Comparison of ENCODE assay signal across 8 cellular contexts in genomic region chr19:17076539-17076919, GRCh38. TPM values are rescaled to one million over a fixed set of nuclear protein-coding genes. Genes with fewer than 3 reads are reported as not detected.
DNase-seq lines count a peak whose midpoint lies in the region; ATAC-seq and TF ChIP-seq lines count a peak whose summit lies in the region.

No MANE protein-coding gene starts in this region.

- H3K4ac ChIP-seq in IMR-90 (ENCODE audit: low read depth, low read length), result peak overlapping the region; percentile 92

- H3K36me3 ChIP-seq in IMR-90 (ENCODE audit: control insufficient read depth, insufficient read depth, low read length) (no peaks in the 10 kb centered on the region; the same call in 1 of the 2 replicates), iPS-20b (ENCODE audit: insufficient read depth, low read depth, low read length) (peaks cover 19% of the 10 kb centered on the region)

- peak overlapping the region; percentile 97 for H3K4me2 ChIP-seq in IMR-90 (ENCODE audit: low read depth, low read length)

- POLR2A ChIA-PET in IMR-90 (lab: Charles Lee; ENCODE audit: unreplicated experiment), result interaction anchor here (0.6 kb wide), 1 partner anchor 130 kb away, joined by 3 read pairs; no protein-coding TSS in a partner anchor

- H3K36me3 Mint-ChIP-seq in activated naive CD8-positive, alpha-beta T cell, result no peaks in the 10 kb centered on the region

- intact Hi-C loops in IMR-90 (cut with micrococcal nuclease), result no loop called here

- H3K9me3 Mint-ChIP-seq in activated naive CD8-positive, alpha-beta T cell (ENCODE audit: low read depth), result no peaks in the 10 kb centered on the region

- WGBS in IMR-90 (ENCODE audit: extremely low coverage in 2 of 2, insufficient read length in 1 of 2), 2 experiments, result 12% methylated on average over 3 of the region's 11 CpGs; no CpG with 5 or more reads in 1 of the 2 experiments

- peak overlapping the region in 1 of 2 experiments; percentile 80; a peak in 1 of 4 replicates for H4K8ac ChIP-seq in IMR-90 (ENCODE audit: low read depth in 2 of 2, low read length in 2 of 2)

- TF ChIP-seq CTCF in C4-2B (conservative IDR thresholded peaks at IDR 0.05), result no peak
- no peak for TF ChIP-seq CTCF in IMR-90 (conservative IDR thresholded peaks at IDR 0.05; ENCODE audit: low read depth, low read length)

- H4K20me1 ChIP-seq in IMR-90 (ENCODE audit: insufficient read depth, low read length), result peaks cover 34% of the 10 kb centered on the region

- no TSS peak for BruUV-seq in IMR-90 (replicated peaks; lab: Mats Ljungman, UMichigan)

- H3K18ac ChIP-seq in IMR-90 (ENCODE audit: low read depth, low read length), result peak overlapping the region; percentile 28

- CTCF ChIA-PET in IMR-90 (lab: Yijun Ruan, JAX), result interaction anchor here (1.0 kb wide), 2 partner anchors 10 kb away, joined by 3 read pairs; no protein-coding TSS in a partner anchor

- H4K5ac ChIP-seq in IMR-90 (ENCODE audit: low read depth, low read length), result 0 out of 2 replicates have a peak overlapping the region, but pooled peaks have one; percentile 10

- peak overlapping the region; percentile 85 for H3K27ac ChIP-seq in C4-2B
- H3K27ac ChIP-seq in IMR-90 (ENCODE audit: insufficient read depth, low read length), result peak overlapping the region; percentile 94
- no peak overlapping the region for H3K27ac ChIP-seq in iPS-20b (ENCODE audit: low read length)

- H3K27me3 Mint-ChIP-seq in activated naive CD8-positive, alpha-beta T cell, result no peaks in the 10 kb centered on the region

- H2BK120ac ChIP-seq in IMR-90 (ENCODE audit: low read depth, low read length), result peak overlapping the region; percentile 7; the same call in 1 of the 2 replicates

- no peak overlapping the region for H2BK20ac ChIP-seq in IMR-90 (ENCODE audit: low read depth, low read length)

- TF ChIP-seq POLR2A in IMR-90 (IDR thresholded peaks at IDR 0.05; ENCODE audit: low read depth, low read length), result no peak

- peak overlapping the region; percentile 59 for H4K91ac ChIP-seq in IMR-90 (ENCODE audit: insufficient read depth, low read depth, low read length)

- H2AK9ac ChIP-seq in IMR-90 (replicated peaks; ENCODE audit: low read depth, low read length, poor library complexity), result peak overlapping the region; percentile 100

- H2AK5ac ChIP-seq in IMR-90 (ENCODE audit: low read depth, low read length), result peak overlapping the region; percentile 98

- H3K27me3 ChIP-seq in IMR-90 (ENCODE audit: control insufficient read depth, insufficient read depth, low read length) (no peaks in the 10 kb centered on the region), iPS-20b (ENCODE audit: insufficient read depth, low read length) (no peaks in the 10 kb centered on the region)

- no peak for TF ChIP-seq RAD21 in IMR-90 (IDR thresholded peaks at IDR 0.05; ENCODE audit: low read length)

- peak overlapping the region; percentile 95 for H3K23ac ChIP-seq in IMR-90 (ENCODE audit: low read depth, low read length)

- peaks cover 20 to 48% of the 10 kb centered on the region in 2 experiments; a peak in 3 of 4 replicates for H3K79me1 ChIP-seq in IMR-90 (ENCODE audit: low read depth in 1 of 2, low read length in 2 of 2)

- H3K9me3 ChIP-seq in IMR-90 (ENCODE audit: control insufficient read depth, insufficient read depth, low read length) (no peaks in the 10 kb centered on the region), iPS-20b (ENCODE audit: insufficient read depth, low read depth, low read length) (no peaks in the 10 kb centered on the region)

- H3K4me1 Mint-ChIP-seq in activated naive CD8-positive, alpha-beta T cell (ENCODE audit: low read depth), result peaks cover 59% of the 10 kb centered on the region

- peak overlapping the region; percentile 72 for H3K14ac ChIP-seq in IMR-90 (replicated peaks; ENCODE audit: low read depth, low read length)

- ATAC-seq in IMR-90 (ENCODE audit: low read depth), result no peak
- no peak for ATAC-seq in stimulated activated naive CD8-positive, alpha-beta T cell treated with anti-CD3 and anti-CD28 coated beads, Interleukin-15, Interleukin-2, amounts not matched to agents 100 U/mL and 50 U/mL, for 24 hours

- DNase-seq in IMR-90, result no peak
- DNase-seq in stimulated activated naive CD8-positive, alpha-beta T cell treated with anti-CD3 and anti-CD28 coated beads, Interleukin-15, Interleukin-2, amounts not matched to agents 100 U/mL and 50 U/mL, for 24 hours, result peak; percentile 38
- DNase-seq in SKM-1 treated with dmso at 0.1 percent for 144 hours (lab: John Stamatoyannopoulos, UW; ENCODE audit: unreplicated experiment), result no peak
- no peak for DNase-seq in KBM-7
- DNase-seq in DMS79 treated with DMSO at 0.1 percent for 48 hours (lab: John Stamatoyannopoulos, UW), result no peak

- peak overlapping the region; percentile 96 for H3K4me3 Mint-ChIP-seq in activated naive CD8-positive, alpha-beta T cell

- H3K4me3 ChIP-seq in IMR-90 (ENCODE audit: insufficient read depth, low read depth, low read length), result peak overlapping the region; percentile 84
- H3K4me3 ChIP-seq in iPS-20b (ENCODE audit: low read length), result peak overlapping the region; percentile 90

- dilution Hi-C loops in IMR-90 (cut with HindIII; ENCODE audit: low sequenced_read_pairs, unreplicated experiment), result no loop called here

- H2BK5ac ChIP-seq in IMR-90 (ENCODE audit: low read depth, low read length, poor library complexity, severe bottlenecking), result peak overlapping the region; percentile 90

- peaks cover 24% of the 10 kb centered on the region for H3K4me1 ChIP-seq in IMR-90 (ENCODE audit: control insufficient read depth, insufficient read depth, low read length)
- H3K4me1 ChIP-seq in iPS-20b (ENCODE audit: insufficient read depth, low read length), result peaks cover 6% of the 10 kb centered on the region; the same call in 1 of the 2 replicates

- no peak overlapping the region for H2BK15ac ChIP-seq in IMR-90 (ENCODE audit: low read depth, low read length)

- H2AFZ ChIP-seq in IMR-90 (replicated peaks; ENCODE audit: low read length, poor library complexity), result peak overlapping the region; percentile 64

- peaks cover 7% of the 10 kb centered on the region for H3K9me1 ChIP-seq in IMR-90 (ENCODE audit: insufficient read depth, low read length)

- in situ Hi-C loops in IMR-90 (cut with MboI; ENCODE audit: low sequenced_read_pairs), result no loop called here
- in situ Hi-C loops in KBM-7 (cut with MboI; ENCODE audit: low pct_unique_long_range_greater_than_20kb, low sequenced_read_pairs), result no loop called here

- H3K9ac ChIP-seq in IMR-90 (ENCODE audit: low read depth, low read length) (peak overlapping the region; percentile 96), iPS-20b (ENCODE audit: low read depth, low read length) (peak overlapping the region; percentile 84; the same call in 1 of the 2 replicates)

- peak overlapping the region; percentile 59 for H3K27ac Mint-ChIP-seq in activated naive CD8-positive, alpha-beta T cell

- peak overlapping the region; percentile 83 for H3K56ac ChIP-seq in IMR-90 (ENCODE audit: extremely low read depth, insufficient read depth, low read length)

TF ChIP-seq in IMR-90, 13 proteins besides CTCF, POLR2A, EP300 and RAD21:
- TF ChIP-seq CEBPB (IDR thresholded peaks at IDR 0.05; ENCODE audit: low read depth, low read length) (no peak), MAZ (IDR thresholded peaks at IDR 0.05; ENCODE audit: borderline replicate concordance, low read depth, low read length) (no peak), CHD1 (IDR thresholded peaks at IDR 0.05; ENCODE audit: low read depth, low read length) (0 out of 2 replicates have a peak, but pooled peaks have one; percentile 2)
TF ChIP-seq in IMR-90: peak in this region for 1.

RNA-seq across cellular contexts. Expression of gene MYO9B, which starts 1.0 kb away (rescaled TPM):
- 59.7 and 61.8 TPM in 2 replicates for total RNA-seq in IMR-90 (2012; rRNA removed)
- 77.8 and 91.3 TPM in 2 replicates for polyA plus RNA-seq in IMR-90 (2012; rRNA removed)
- polyA plus RNA-seq in IMR-90 (2012; cell fraction: cytosol; rRNA removed), result 40.1 and 51.5 TPM in 2 replicates
- 248 and 366 TPM in 2 replicates for polyA plus RNA-seq in IMR-90 (2012; cell fraction: nucleus; rRNA removed; ENCODE audit: low replicate concordance)

RNA-seq across cellular contexts. Expression of gene HAUS8, which starts 1.3 kb away (rescaled TPM):
- total RNA-seq in IMR-90 (2012; rRNA removed), result 3.4 and 3.9 TPM in 2 replicates
- 12.8 and 14.2 TPM in 2 replicates for polyA plus RNA-seq in IMR-90 (2012; rRNA removed)
- polyA plus RNA-seq in IMR-90 (2012; cell fraction: cytosol; rRNA removed), result 5.6 and 11.0 TPM in 2 replicates
- polyA plus RNA-seq in IMR-90 (2012; cell fraction: nucleus; rRNA removed; ENCODE audit: low replicate concordance), result 9.8 and 12.0 TPM in 2 replicates

RNA-seq across cellular contexts. Expression of gene CPAMD8, which starts 49.9 kb away (rescaled TPM):
- 0.28 and 0.36 TPM in 2 replicates for total RNA-seq in IMR-90 (2012; rRNA removed)
- polyA plus RNA-seq in IMR-90 (2012; rRNA removed), result 0.63 and 0.79 TPM in 2 replicates
- 0.96 and 1.3 TPM in 2 replicates for polyA plus RNA-seq in IMR-90 (2012; cell fraction: cytosol; rRNA removed)
- polyA plus RNA-seq in IMR-90 (2012; cell fraction: nucleus; rRNA removed; ENCODE audit: low replicate concordance), result 2.5 and 4.3 TPM in 2 replicates
